Comparison of ENCODE assay signal across 25 cellular contexts in genomic region chr3:139185482-139185881, GRCh38.
"Had no signal": no experiment of that assay in that cellular context is flagged by ENCODE, and none has a peak within 500 bp of the region (broad histone marks: within the 10 kb centered on the region; RNA-seq: fewer than 3 reads in every experiment).

No MANE protein-coding gene starts in this region.

- H3K36me3 ChIP-seq: neural progenitor cell, pancreas, prostate gland, right lobe of liver, sigmoid colon, stomach, thoracic aorta, thyroid gland, tibial nerve, upper lobe of right lung had no signal

- H3K4me2 ChIP-seq: neural progenitor cell had no signal

- H3K27me3 ChIP-seq: neural progenitor cell, pancreas, right lobe of liver, sigmoid colon, stomach, thyroid gland, tibial nerve, upper lobe of right lung had no signal

- H3K4me3 Mint-ChIP-seq: naive thymus-derived CD8-positive, alpha-beta T cell; natural killer cell treated with Interleukin-12 subunit alpha and Interleukin-12 subunit beta and Interleukin-15 and Interleukin-18, amount 100 ng/mL, for 72 hours; neural progenitor cell; stimulated activated effector memory CD8-positive, alpha-beta T cell treated with anti-CD3 and anti-CD28 coated beads, Interleukin-12 subunit alpha, Interleukin-12 subunit beta, amount 100 ng/mL, for 72 hours; stimulated activated naive B cell treated with anti-CD40 and anti-IgM and Interleukin-4, amounts not matched to agents 10 μg/mL and 1 μg/mL and 100 μg/mL, for 72 hours; stimulated activated naive CD8-positive, alpha-beta T cell treated with anti-CD3 and anti-CD28 coated beads, Interleukin-15, Interleukin-2, amounts not matched to agents 100 ng/mL and 50 ng/mL, for 24 hours had no signal

- H3K36me3 Mint-ChIP-seq: naive B cell; natural killer cell treated with Interleukin-12 subunit alpha and Interleukin-12 subunit beta and Interleukin-15 and Interleukin-18, amount 100 ng/mL, for 72 hours; neural progenitor cell; stimulated activated effector memory CD8-positive, alpha-beta T cell treated with anti-CD3 and anti-CD28 coated beads, Interleukin-12 subunit alpha, Interleukin-12 subunit beta, amount 100 ng/mL, for 72 hours; stimulated activated naive B cell treated with anti-CD40 and anti-IgM and Interleukin-4, amounts not matched to agents 10 μg/mL and 1 μg/mL and 100 μg/mL, for 72 hours had no signal

- H3K4me3 ChIP-seq: neural progenitor cell, pancreas, prostate gland, right lobe of liver, sigmoid colon, stomach, thoracic aorta, thyroid gland, tibial nerve, upper lobe of right lung had no signal

- H2AFZ ChIP-seq: neural progenitor cell had no signal

- H3K27ac Mint-ChIP-seq: naive B cell; naive thymus-derived CD8-positive, alpha-beta T cell; natural killer cell treated with Interleukin-12 subunit alpha and Interleukin-12 subunit beta and Interleukin-15 and Interleukin-18, amount 100 ng/mL, for 72 hours; neural progenitor cell; stimulated activated effector memory CD8-positive, alpha-beta T cell treated with anti-CD3 and anti-CD28 coated beads, Interleukin-12 subunit alpha, Interleukin-12 subunit beta, amount 100 ng/mL, for 72 hours; stimulated activated naive B cell treated with anti-CD40 and anti-IgM and Interleukin-4, amounts not matched to agents 10 μg/mL and 1 μg/mL and 100 μg/mL, for 72 hours; stimulated activated naive CD8-positive, alpha-beta T cell treated with anti-CD3 and anti-CD28 coated beads, Interleukin-15, Interleukin-2, amounts not matched to agents 100 ng/mL and 50 ng/mL, for 24 hours had no signal

- H3K4me1 Mint-ChIP-seq: naive B cell; naive thymus-derived CD8-positive, alpha-beta T cell; neural progenitor cell; stimulated activated effector memory CD8-positive, alpha-beta T cell treated with anti-CD3 and anti-CD28 coated beads, Interleukin-12 subunit alpha, Interleukin-12 subunit beta, amount 100 ng/mL, for 72 hours; stimulated activated naive B cell treated with anti-CD40 and anti-IgM and Interleukin-4, amounts not matched to agents 10 μg/mL and 1 μg/mL and 100 μg/mL, for 72 hours had no signal

- ATAC-seq: naive thymus-derived CD8-positive, alpha-beta T cell; pancreas; right cardiac atrium; right lobe of liver; stimulated activated effector memory CD8-positive, alpha-beta T cell treated with anti-CD3 and anti-CD28 coated beads, Interleukin-12 subunit alpha, Interleukin-12 subunit beta, amount 100 ng/mL, for 72 hours; stimulated activated naive B cell treated with anti-CD40 and anti-IgM and Interleukin-4, amounts not matched to agents 10 μg/mL and 1 μg/mL and 100 μg/mL, for 72 hours; upper lobe of right lung had no signal

- H3K9ac ChIP-seq: neural progenitor cell had no signal

- H3K4me1 ChIP-seq: neural progenitor cell, prostate gland, right lobe of liver, sigmoid colon, stomach, thyroid gland, tibial nerve, upper lobe of right lung had no signal

- H3K9me3 ChIP-seq: pancreas, prostate gland, right lobe of liver, thyroid gland, upper lobe of right lung had no signal

- DNase-seq: naive B cell; naive thymus-derived CD8-positive, alpha-beta T cell; occipital lobe; pancreas; right lobe of liver; sigmoid colon; small intestine; stimulated activated CD4-positive, alpha-beta T cell treated with anti-CD3 and anti-CD28 coated beads, Interleukin-15, amount 100 ng/mL, for 24 hours; stimulated activated CD4-positive, alpha-beta T cell treated with anti-CD3 and anti-CD28 coated beads, Interleukin-2, amount 100 ng/mL, for 24 hours; stimulated activated CD4-positive, alpha-beta T cell treated with anti-CD3 and anti-CD28 coated beads, Interleukin-2, amount 100 ng/mL, for 48 hours; stimulated activated CD4-positive, alpha-beta T cell treated with anti-CD3 and anti-CD28 coated beads, Interleukin-4, amount 100 ng/mL, for 24 hours; stimulated activated naive B cell treated with anti-CD40 and anti-IgM and Interleukin-4, amounts not matched to agents 10 μg/mL and 1 μg/mL and 100 μg/mL, for 72 hours; stimulated activated naive CD4-positive, alpha-beta T cell treated with Interleukin-2 at 50 U/mL for 16 hours; stomach; thyroid gland; trophoblast cell; upper lobe of right lung had no signal

- H3K27ac ChIP-seq: neural progenitor cell, pancreas, prostate gland, right lobe of liver, sigmoid colon, stomach, thoracic aorta, thyroid gland, tibial nerve, upper lobe of right lung had no signal
